In the genomic region with DNA sequence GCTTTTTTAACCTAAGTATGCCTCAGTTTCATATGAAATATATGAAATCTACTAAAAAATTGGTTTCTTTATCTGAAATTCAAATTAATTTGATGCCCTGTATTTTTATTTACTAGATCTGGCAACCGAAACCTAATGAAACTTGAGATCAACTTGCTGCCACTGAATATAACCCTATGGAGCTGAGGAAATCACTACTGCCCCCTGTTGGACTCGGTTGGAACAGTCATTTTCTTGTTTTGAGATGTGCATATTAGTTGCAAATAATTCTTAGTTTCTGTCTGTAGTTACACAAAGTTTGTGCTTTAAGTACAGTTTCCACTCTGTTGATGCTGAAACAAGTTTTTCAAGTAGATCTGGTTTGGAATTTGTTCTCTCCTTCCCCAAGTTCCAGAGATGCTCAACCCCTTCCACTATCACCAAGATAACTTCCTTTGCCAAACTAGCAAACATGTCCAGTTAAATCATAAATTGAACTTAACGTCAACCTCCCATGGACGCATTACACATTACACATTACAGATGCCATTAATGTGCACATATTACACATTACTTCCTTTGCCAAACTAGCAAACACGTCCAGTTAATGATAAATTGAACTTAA, we compare ENCODE assay signal across 8 cellular contexts. TPM values are rescaled to one million over a fixed set of nuclear protein-coding genes. Genes with fewer than 3 reads are reported as not detected.
DNase-seq lines count a peak whose midpoint lies in the region; ATAC-seq and TF ChIP-seq lines count a peak whose summit lies in the region.

No MANE protein-coding gene starts in this region.

- H3K4me2 ChIP-seq in OCI-LY7 (ENCODE audit: low read length): no peak overlapping the region

- H3K36me3 ChIP-seq in OCI-LY7 (ENCODE audit: insufficient read depth, low read length): no peaks in the 10 kb centered on the region

- DNase-seq in DMS53 (lab: John Stamatoyannopoulos, UW): peak; percentile 76
- DNase-seq in HT-29 (ENCODE audit: low spot score): peak; percentile 70
- DNase-seq in OCI-LY7 (ENCODE audit: low spot score): peak; percentile 56
- peak; percentile 55 for DNase-seq in activated naive CD8-positive, alpha-beta T cell treated with anti-CD3 and anti-CD28 coated beads, Interleukin-2, amount 50 U/mL, for 24 hours
- peak; percentile 44 for DNase-seq in iPS DF 4.7 (ENCODE audit: extremely low read depth, low spot score)
- peak; percentile 57 for DNase-seq in stimulated activated CD4-positive, alpha-beta T cell treated with anti-CD3 and anti-CD28 coated beads, Interleukin-15, amount 100 ng/mL, for 24 hours

- no peaks in the 10 kb centered on the region for H3K9me2 ChIP-seq in OCI-LY7 (ENCODE audit: insufficient read depth, low read length)

- H2AFZ ChIP-seq in OCI-LY7 (ENCODE audit: low read length): no peak overlapping the region

- H3K27me3 Mint-ChIP-seq in activated naive CD8-positive, alpha-beta T cell treated with anti-CD3 and anti-CD28 coated beads, Interleukin-2, amount 50 U/mL, for 24 hours: no peaks in the 10 kb centered on the region

- TF ChIP-seq CTCF in OCI-LY7 (conservative IDR thresholded peaks at IDR 0.05; ENCODE audit: low read length): peak; percentile 92

- no peak overlapping the region for H3K27ac ChIP-seq in OCI-LY7 (ENCODE audit: low read depth, low read length, poor library complexity, severe bottlenecking)

- H4K20me1 ChIP-seq in OCI-LY7 (ENCODE audit: insufficient read depth, low read length): no peaks in the 10 kb centered on the region

- H3K9me3 ChIP-seq in OCI-LY7 (ENCODE audit: low read length): no peaks in the 10 kb centered on the region

- H3K4me3 ChIP-seq in OCI-LY7 (ENCODE audit: low read depth, low read length, poor library complexity, severe bottlenecking): no peak overlapping the region

- H3K4me1 Mint-ChIP-seq in activated naive CD8-positive, alpha-beta T cell treated with anti-CD3 and anti-CD28 coated beads, Interleukin-2, amount 50 U/mL, for 24 hours: no peaks in the 10 kb centered on the region

- H3K9me3 Mint-ChIP-seq in activated naive CD8-positive, alpha-beta T cell treated with anti-CD3 and anti-CD28 coated beads, Interleukin-2, amount 50 U/mL, for 24 hours: no peaks in the 10 kb centered on the region

- H3K4me3 Mint-ChIP-seq in activated naive CD8-positive, alpha-beta T cell treated with anti-CD3 and anti-CD28 coated beads, Interleukin-2, amount 50 U/mL, for 24 hours: no peak overlapping the region

- CTCF ChIA-PET in OCI-LY7 (lab: Charles Lee; ENCODE audit: unreplicated experiment): no interaction called here

- no peaks in the 10 kb centered on the region for H3K4me1 ChIP-seq in OCI-LY7 (ENCODE audit: insufficient read depth, low read length, poor library complexity, severe bottlenecking)

- no TSS peak for BruUV-seq in OCI-LY7 (replicated peaks; lab: Mats Ljungman, UMichigan)

- H3K79me2 ChIP-seq in OCI-LY7 (ENCODE audit: insufficient read depth, low read depth, low read length): no peaks in the 10 kb centered on the region

- H3K27ac Mint-ChIP-seq in activated naive CD8-positive, alpha-beta T cell treated with anti-CD3 and anti-CD28 coated beads, Interleukin-2, amount 50 U/mL, for 24 hours: no peak overlapping the region

- intact Hi-C loops in OCI-LY7 (cut with micrococcal nuclease; ENCODE audit: unreplicated experiment): loop anchor here (5.0 kb wide), 2 partner anchors 298 to 518 kb away; no protein-coding TSS in a partner anchor

- H3K36me3 Mint-ChIP-seq in activated naive CD8-positive, alpha-beta T cell treated with anti-CD3 and anti-CD28 coated beads, Interleukin-2, amount 50 U/mL, for 24 hours (ENCODE audit: low read depth): no peaks in the 10 kb centered on the region

- POLR2A ChIA-PET in OCI-LY7 (lab: Charles Lee): no interaction called here

- ATAC-seq in activated naive CD8-positive, alpha-beta T cell treated with anti-CD3 and anti-CD28 coated beads, Interleukin-2, amount 50 U/mL, for 24 hours: no peak
- ATAC-seq in GM19328 (IDR thresholded peaks at IDR 0.05; ENCODE audit: unreplicated experiment) (no peak), HG03378 (IDR thresholded peaks at IDR 0.05; ENCODE audit: unreplicated experiment) (no peak)

RNA-seq across cellular contexts. Expression of a gene that starts 22.2 kb away (rescaled TPM):
- total RNA-seq in HT-29 (2014; rRNA removed; shearing (Covaris generic)): 59.8 and 63.2 TPM in 2 replicates
- total RNA-seq in OCI-LY7 (2014; rRNA removed; shearing (Covaris generic)): 75.1 and 83.4 TPM in 2 replicates
- 93.2 and 98.8 TPM in 2 replicates for total RNA-seq in OCI-LY7 (2022)
